8 cellular contexts compared by ENCODE assay signal in genomic region chr2:111454404-111454803, GRCh38.
DNase-seq lines count a peak whose midpoint lies in the region; ATAC-seq and TF ChIP-seq lines count a peak whose summit lies in the region.
"Not testable (repeated sequence)": the region's sequence is repeated elsewhere in the genome, so short reads cannot be mapped to it uniquely, and the experiment has no call there.

No MANE protein-coding gene starts in this region.

- not testable (repeated sequence) for H3K4me3 ChIP-seq in PC-3 (ENCODE audit: low read length); fibroblast of lung (replicated peaks in 1 of 4; ENCODE audit: control extremely low read depth in 1 of 4, insufficient read depth in 1 of 4, low read depth in 3 of 4, low read length in 4 of 4); lung

- intact Hi-C loops in PC-3 (cut with micrococcal nuclease), result not testable (repeated sequence)

- H3K9ac ChIP-seq in PC-3 (ENCODE audit: low read length); fibroblast of lung (ENCODE audit: insufficient read depth, low read length): not testable (repeated sequence)

- H3K27ac ChIP-seq in PC-3 (ENCODE audit: low read length); fibroblast of lung (ENCODE audit: insufficient read depth, low read length); lung (ENCODE audit: low read depth in 1 of 2, low read length in 1 of 2): not testable (repeated sequence)

- not testable (repeated sequence) for H3K4me3 Mint-ChIP-seq in stimulated activated naive B cell treated with anti-CD40 and anti-IgM and Interleukin-4, amounts not matched to agents 10 μg/mL and 1 μg/mL and 100 μg/mL, for 72 hours

- not testable (repeated sequence) for H3K4me1 ChIP-seq in PC-3 (ENCODE audit: insufficient read depth, low read length); fibroblast of lung (ENCODE audit: control insufficient read depth, extremely low read depth, insufficient read depth, low read length); lung (ENCODE audit: control insufficient read depth in 2 of 2, insufficient read depth in 2 of 2, low read length in 2 of 2)

- H3K27me3 Mint-ChIP-seq in stimulated activated naive B cell treated with anti-CD40 and anti-IgM and Interleukin-4, amounts not matched to agents 10 μg/mL and 1 μg/mL and 100 μg/mL, for 72 hours, result not testable (repeated sequence)

- DNase-seq in G401 (ENCODE audit: low spot score) (peak; percentile 6), PC-3 (peak; percentile 14), fibroblast of lung (ENCODE audit: low read depth in 2 of 2) (peak; percentile 74 to 85)
- DNase-seq in activated naive CD4-positive, alpha-beta T cell treated with anti-CD3 and anti-CD28 coated beads, Interleukin-2, amount 50 U/mL, for 72 hours (ENCODE audit: low spot score in 2 of 2); lung (ENCODE audit: low spot score): not testable (repeated sequence)
- DNase-seq in stimulated activated naive B cell treated with anti-CD40 and anti-IgM and Interleukin-4, amounts not matched to agents 10 μg/mL and 1 μg/mL and 100 μg/mL, for 72 hours, result peak; percentile 31

- not testable (repeated sequence) for H3K4me1 Mint-ChIP-seq in stimulated activated naive B cell treated with anti-CD40 and anti-IgM and Interleukin-4, amounts not matched to agents 10 μg/mL and 1 μg/mL and 100 μg/mL, for 72 hours

- POLR2A ChIA-PET in PC-3 (lab: Charles Lee; ENCODE audit: unreplicated experiment), result not testable (repeated sequence)

- not testable (repeated sequence) for H3K9me3 ChIP-seq in PC-3 (ENCODE audit: low read length); fibroblast of lung (ENCODE audit: control insufficient read depth, insufficient read depth, low read depth, low read length); lung (ENCODE audit: control insufficient read depth in 2 of 2, insufficient read depth in 1 of 2, low read length in 1 of 2)

- ATAC-seq in GM21390 (IDR thresholded peaks at IDR 0.05; ENCODE audit: unreplicated experiment) (peak; percentile 67), HG03066 (IDR thresholded peaks at IDR 0.05; ENCODE audit: low read depth, unreplicated experiment) (peak; percentile 81), PC-3 (peak; percentile 89), lung (ENCODE audit: insufficient read depth, low FRiP score) (peak; percentile 90)
- ATAC-seq in activated naive CD4-positive, alpha-beta T cell treated with anti-CD3 and anti-CD28 coated beads, Interleukin-2, amount 50 U/mL, for 72 hours, result peak; percentile 74 to 75
- ATAC-seq in stimulated activated naive B cell treated with anti-CD40 and anti-IgM and Interleukin-4, amounts not matched to agents 10 μg/mL and 1 μg/mL and 100 μg/mL, for 72 hours (replicated peaks), result peak; percentile 78 to 79

- peaks cover 34% of the 10 kb centered on the region for H3K79me2 ChIP-seq in PC-3 (ENCODE audit: low read length)
- peaks cover 32% of the 10 kb centered on the region for H3K79me2 ChIP-seq in fibroblast of lung (ENCODE audit: control insufficient read depth, insufficient read depth, low read length)

- in situ Hi-C loops in G401 (cut with HindIII; ENCODE audit: low sequenced_read_pairs), result not testable (repeated sequence)

- not testable (repeated sequence) for H3K27ac Mint-ChIP-seq in activated naive CD4-positive, alpha-beta T cell treated with anti-CD3 and anti-CD28 coated beads, Interleukin-2, amount 50 U/mL, for 72 hours; stimulated activated naive B cell treated with anti-CD40 and anti-IgM and Interleukin-4, amounts not matched to agents 10 μg/mL and 1 μg/mL and 100 μg/mL, for 72 hours

- H3K27me3 ChIP-seq in PC-3 (ENCODE audit: low read length); fibroblast of lung (ENCODE audit: control insufficient read depth, insufficient read depth, low read length); lung (ENCODE audit: control insufficient read depth, insufficient read depth): not testable (repeated sequence)

- H3K9me3 Mint-ChIP-seq in activated naive CD4-positive, alpha-beta T cell treated with anti-CD3 and anti-CD28 coated beads, Interleukin-2, amount 50 U/mL, for 72 hours; stimulated activated naive B cell treated with anti-CD40 and anti-IgM and Interleukin-4, amounts not matched to agents 10 μg/mL and 1 μg/mL and 100 μg/mL, for 72 hours: not testable (repeated sequence)

- H2AFZ ChIP-seq in PC-3 (ENCODE audit: low read length); fibroblast of lung (ENCODE audit: low read length): not testable (repeated sequence)

- WGBS in lung, 2 donors, result 0% methylated on average over 1 of the region's 1 CpG; no CpG with 5 or more reads in 1 of the 2 donors

- not testable (repeated sequence) for H3K9me2 ChIP-seq in PC-3 (replicated peaks; ENCODE audit: low read length)

- not testable (repeated sequence) for H4K20me1 ChIP-seq in PC-3 (ENCODE audit: low read length); fibroblast of lung (ENCODE audit: control insufficient read depth, extremely low read depth, insufficient read depth, low read length)

- not testable (repeated sequence) for H3F3A ChIP-seq in PC-3 (ENCODE audit: low read length, unreplicated experiment)

- H3K36me3 ChIP-seq in PC-3 (ENCODE audit: low read depth, low read length); fibroblast of lung (ENCODE audit: control insufficient read depth, insufficient read depth, low read length); lung (ENCODE audit: control insufficient read depth in 2 of 2, insufficient read depth in 2 of 2, low read length in 2 of 2): not testable (repeated sequence)

- CTCF ChIA-PET in PC-3 (lab: Charles Lee), result not testable (repeated sequence)

- not testable (repeated sequence) for H3K4me2 ChIP-seq in PC-3 (ENCODE audit: low read length); fibroblast of lung (ENCODE audit: extremely low read depth, insufficient read depth, low read length)

- not testable (repeated sequence) for BruUV-seq in PC-3 (replicated peaks; lab: Mats Ljungman, UMichigan)

- H3K36me3 Mint-ChIP-seq in activated naive CD4-positive, alpha-beta T cell treated with anti-CD3 and anti-CD28 coated beads, Interleukin-2, amount 50 U/mL, for 72 hours; stimulated activated naive B cell treated with anti-CD40 and anti-IgM and Interleukin-4, amounts not matched to agents 10 μg/mL and 1 μg/mL and 100 μg/mL, for 72 hours: not testable (repeated sequence)

- TF ChIP-seq CTCF in PC-3 (conservative IDR thresholded peaks at IDR 0.05; ENCODE audit: low read depth, low read length); fibroblast of lung (conservative IDR thresholded peaks at IDR 0.05 in 1 of 2, IDR thresholded peaks at IDR 0.05 in 1 of 2; ENCODE audit: low read depth in 1 of 2, low read length in 2 of 2); lung (IDR thresholded peaks at IDR 0.05; ENCODE audit: control extremely low read depth, extremely low read depth): not testable (repeated sequence)
